ENCODE assay signal across 12 cellular contexts in the genomic region with DNA sequence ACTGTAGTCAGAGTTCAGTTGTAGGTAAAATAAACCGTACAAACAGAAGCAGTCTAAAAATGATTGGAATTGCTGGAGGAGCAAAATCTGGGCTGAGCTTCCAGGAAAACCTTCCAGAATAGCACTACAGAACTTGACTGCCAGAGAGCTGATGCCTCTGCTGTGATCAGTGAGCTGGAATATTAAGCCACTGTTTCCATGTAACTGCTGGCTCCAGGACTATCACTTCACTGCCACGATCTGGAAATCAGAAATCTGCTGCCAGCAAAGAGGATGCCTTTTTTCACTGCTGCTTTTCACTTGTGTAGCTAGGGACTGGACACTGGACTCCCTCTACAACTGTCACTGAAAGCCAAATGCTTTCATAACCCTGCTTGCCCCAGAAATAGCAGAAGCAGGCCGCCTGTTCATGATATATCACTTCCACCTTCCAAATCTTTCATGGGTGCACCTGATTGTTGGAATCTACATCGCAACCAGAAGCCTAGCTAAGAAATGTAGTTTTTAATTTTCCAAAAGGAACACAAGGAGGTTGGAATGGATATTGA.
"Had no signal": no experiment of that assay in that cellular context is flagged by ENCODE, and none has a peak within 500 bp of the region (broad histone marks: within the 10 kb centered on the region; RNA-seq: fewer than 3 reads in every experiment).

No MANE protein-coding gene starts in this region.

- DNase-seq: activated CD4-positive, alpha-beta T cell treated with anti-CD3 and anti-CD28 coated beads for 36 hours; activated CD8-positive, alpha-beta T cell treated with anti-CD3 and anti-CD28 coated beads for 36 hours; activated naive CD4-positive, alpha-beta T cell treated with Interleukin-2 at 50 U/mL for 16 hours; central memory CD4-positive, alpha-beta T cell; erythroblast; left cardiac atrium; natural killer cell; occipital lobe; T-cell; upper lobe of right lung had no signal

- H3K27me3 ChIP-seq: upper lobe of right lung had no signal

- H3K4me1 ChIP-seq: upper lobe of right lung had no signal

- H3K4me3 ChIP-seq: upper lobe of right lung had no signal

- H3K27ac ChIP-seq: upper lobe of right lung, VCaP had no signal

- ATAC-seq: activated CD4-positive, alpha-beta T cell treated with anti-CD3 and anti-CD28 coated beads for 36 hours; activated CD8-positive, alpha-beta T cell treated with anti-CD3 and anti-CD28 coated beads for 36 hours; natural killer cell; sciatic nerve; T-cell; upper lobe of right lung had no signal

- H3K9me3 ChIP-seq: upper lobe of right lung had no signal

- H3K36me3 ChIP-seq: upper lobe of right lung had no signal
